In the genomic region with DNA sequence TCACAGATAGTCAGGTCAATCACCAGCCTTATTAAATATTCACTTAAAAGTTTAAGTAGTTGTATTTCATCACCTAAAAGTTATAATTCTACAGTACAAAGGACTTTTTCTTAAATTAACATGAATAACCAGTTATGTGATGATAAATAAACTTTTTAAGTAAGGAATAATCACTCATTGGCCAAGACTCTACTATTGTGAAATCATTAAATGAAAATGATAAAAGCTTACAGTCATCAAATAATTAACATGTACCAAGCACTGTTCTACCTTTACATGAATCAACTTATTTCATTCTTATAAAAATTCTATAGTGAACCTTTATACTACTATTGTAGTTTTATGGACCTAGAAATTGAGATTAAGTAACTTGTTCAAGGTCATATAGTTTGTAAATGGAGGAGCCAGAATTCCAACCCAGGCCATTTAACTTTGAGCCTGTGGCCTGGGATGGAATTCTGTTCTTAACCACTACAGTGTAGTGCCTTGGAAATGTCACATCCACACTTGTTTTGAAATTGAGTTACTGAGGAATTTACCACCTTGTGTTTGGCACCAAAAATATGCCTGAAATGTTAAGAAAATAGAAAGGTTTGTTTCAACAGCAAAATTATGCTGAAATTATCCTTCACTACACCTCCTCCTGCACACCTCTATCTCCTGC, we compare ENCODE assay signal across 23 cellular contexts. TPM values are rescaled to one million over a fixed set of nuclear protein-coding genes. Genes with fewer than 3 reads are reported as not detected.
DNase-seq lines count a peak whose midpoint lies in the region; ATAC-seq, FAIRE-seq and TF ChIP-seq lines count a peak whose summit lies in the region.
"Had no signal": no experiment of that assay in that cellular context is flagged by ENCODE, and none has a peak within 500 bp of the region (broad histone marks: within the 10 kb centered on the region; RNA-seq: fewer than 3 reads in every experiment).

No MANE protein-coding gene starts in this region.

- H3K4me1 ChIP-seq in A549, result no peaks in the 10 kb centered on the region; the same call in 2 of the 3 replicates
- no peaks in the 10 kb centered on the region for H3K4me1 ChIP-seq in trophoblast cell (ENCODE audit: control insufficient read depth in 1 of 2, insufficient read depth in 2 of 2, low read length in 2 of 2)
- no peaks in the 10 kb centered on the region for H3K4me1 ChIP-seq in breast epithelium
- H3K4me1 ChIP-seq: SJSA1 had no signal

- no peaks in the 10 kb centered on the region for H3K27me3 ChIP-seq in trophoblast cell (ENCODE audit: insufficient read depth, low read length)
- no peaks in the 10 kb centered on the region for H3K27me3 ChIP-seq in breast epithelium
- H3K27me3 ChIP-seq: SJSA1 had no signal

- no peak overlapping the region for H4K8ac ChIP-seq in trophoblast cell (ENCODE audit: low read depth, low read length)

- TF ChIP-seq CTCF in A549 (IDR thresholded peaks at IDR 0.05) (no peak), breast epithelium (IDR thresholded peaks at IDR 0.05) (no peak)

- H3K79me1 ChIP-seq in trophoblast cell (ENCODE audit: low read length), result no peaks in the 10 kb centered on the region

- POLR2A ChIA-PET in A549 (lab: Yijun Ruan, JAX), result no interaction called here

- H3K9me3 Mint-ChIP-seq in dendritic cell treated with granulocyte-macrophage colony-stimulating factor and Interleukin-4, amounts not matched to agents 40 ng/mL and 50 ng/mL, for 4 days, result peaks cover 7% of the 10 kb centered on the region

- H3K9ac ChIP-seq in trophoblast cell (ENCODE audit: low read length), result no peak overlapping the region

- no peaks in the 10 kb centered on the region for H3K79me2 ChIP-seq in trophoblast cell (ENCODE audit: control insufficient read depth, insufficient read depth, low read length, poor library complexity)

- H3K4me2 ChIP-seq in A549 (no peak overlapping the region), trophoblast cell (ENCODE audit: low read length) (no peak overlapping the region)

- no peak overlapping the region for H2AK5ac ChIP-seq in trophoblast cell (ENCODE audit: low read length)

- H3K18ac ChIP-seq in trophoblast cell (ENCODE audit: low read length), result no peak overlapping the region

- H3K23ac ChIP-seq in trophoblast cell (ENCODE audit: low read length), result no peak overlapping the region

- no peak overlapping the region for H2BK5ac ChIP-seq in trophoblast cell (ENCODE audit: low read depth, low read length, poor library complexity)

- H2BK120ac ChIP-seq in trophoblast cell (ENCODE audit: insufficient read depth, low read length, poor library complexity), result no peak overlapping the region

- no peak overlapping the region for H3K4me3 ChIP-seq in A549
- H3K4me3 ChIP-seq in trophoblast cell (ENCODE audit: low read depth, low read length), result no peak overlapping the region
- H3K4me3 ChIP-seq in breast epithelium, result no peak overlapping the region
- H3K4me3 ChIP-seq: SJSA1 had no signal

- CTCF ChIA-PET in A549 (lab: Yijun Ruan, JAX), result no interaction called here

- TF ChIP-seq EP300 in A549 (IDR thresholded peaks at IDR 0.05), result no peak

- no peak overlapping the region for H4K12ac ChIP-seq in trophoblast cell (ENCODE audit: low read depth, low read length)

- H3K4ac ChIP-seq in trophoblast cell (ENCODE audit: low read depth, low read length), result no peak overlapping the region

- H3K36me3 Mint-ChIP-seq in dendritic cell treated with granulocyte-macrophage colony-stimulating factor and Interleukin-4, amounts not matched to agents 40 ng/mL and 50 ng/mL, for 4 days (ENCODE audit: low read depth), result no peaks in the 10 kb centered on the region
- H3K36me3 Mint-ChIP-seq: CD4-positive, alpha-beta memory T cell had no signal

- H3K27me3 Mint-ChIP-seq in dendritic cell treated with granulocyte-macrophage colony-stimulating factor and Interleukin-4, amounts not matched to agents 40 ng/mL and 50 ng/mL, for 4 days, result no peaks in the 10 kb centered on the region
- H3K27me3 Mint-ChIP-seq: CD4-positive, alpha-beta memory T cell had no signal

- H2BK12ac ChIP-seq in trophoblast cell (ENCODE audit: low read length), result no peak overlapping the region

- H3K4me3 Mint-ChIP-seq in dendritic cell treated with granulocyte-macrophage colony-stimulating factor and Interleukin-4, amounts not matched to agents 40 ng/mL and 50 ng/mL, for 4 days, result no peak overlapping the region
- H3K4me3 Mint-ChIP-seq: CD4-positive, alpha-beta memory T cell had no signal

- H4K91ac ChIP-seq in trophoblast cell (ENCODE audit: low read depth, low read length), result no peak overlapping the region

- no peak overlapping the region for H2AFZ ChIP-seq in trophoblast cell (ENCODE audit: insufficient read depth, low read length, poor library complexity)

- H3K36me3 ChIP-seq in trophoblast cell (ENCODE audit: control insufficient read depth in 1 of 2, insufficient read depth in 2 of 2, low read length in 2 of 2), result peaks cover 0 to 2% of the 10 kb centered on the region in 2 experiments
- H3K36me3 ChIP-seq in breast epithelium, result no peaks in the 10 kb centered on the region
- H3K36me3 ChIP-seq: SJSA1 had no signal

- peaks cover 16% of the 10 kb centered on the region for H3K4me1 Mint-ChIP-seq in dendritic cell treated with granulocyte-macrophage colony-stimulating factor and Interleukin-4, amounts not matched to agents 40 ng/mL and 50 ng/mL, for 4 days (ENCODE audit: low read depth)
- H3K4me1 Mint-ChIP-seq: CD4-positive, alpha-beta memory T cell had no signal

- no peak for TF ChIP-seq RAD21 in A549 (conservative IDR thresholded peaks at IDR 0.05 in 1 of 2, IDR thresholded peaks at IDR 0.05 in 1 of 2)

- H3K27ac ChIP-seq in A549 (no peak overlapping the region), trophoblast cell (ENCODE audit: low read depth, low read length) (no peak overlapping the region), breast epithelium (no peak overlapping the region)
- H3K27ac ChIP-seq: SJSA1 had no signal

- no peak for TF ChIP-seq POLR2A in A549 (IDR thresholded peaks at IDR 0.05; ENCODE audit: low read length)
- no peak for TF ChIP-seq POLR2A in breast epithelium (IDR thresholded peaks at IDR 0.05)

- no peaks in the 10 kb centered on the region for H3K9me3 ChIP-seq in A549
- peaks cover 5% of the 10 kb centered on the region for H3K9me3 ChIP-seq in trophoblast cell (ENCODE audit: insufficient read depth, low read depth, low read length)
- H3K9me3 ChIP-seq in breast epithelium, result peaks cover 4 to 9% of the 10 kb centered on the region in 2 donors
- H3K9me3 ChIP-seq: SJSA1 had no signal

- no peak overlapping the region for H3K14ac ChIP-seq in trophoblast cell (ENCODE audit: low read length)

- peak overlapping the region; percentile 90 for H3K27ac Mint-ChIP-seq in dendritic cell treated with granulocyte-macrophage colony-stimulating factor and Interleukin-4, amounts not matched to agents 40 ng/mL and 50 ng/mL, for 4 days
- H3K27ac Mint-ChIP-seq: CD4-positive, alpha-beta memory T cell had no signal

- FAIRE-seq in A549 (lab: Jason Lieb, UNC), result peak; percentile 65
- FAIRE-seq: G401.6, GM12891 had no signal

- ATAC-seq in A549, result no peak

- no peak for DNase-seq in A549 (ENCODE audit: low read depth in 1 of 2, low spot score in 1 of 2)
- DNase-seq in GM04503 (ENCODE audit: low read depth), result peak; percentile 7
- DNase-seq in amniotic epithelial cell (ENCODE audit: low read depth), result peak; percentile 11
- DNase-seq in iPS-NIHi7 (ENCODE audit: extremely low spot score), result no peak
- no peak for DNase-seq in trophoblast cell
- DNase-seq in activated CD4-positive, CD25-positive, alpha-beta regulatory T cell (lab: John Stamatoyannopoulos, UW), result no peak
- DNase-seq in breast epithelium (ENCODE audit: low spot score in 2 of 2), result no peak
- DNase-seq: 8988T; C1 segment of cervical spinal cord; CD4-positive, alpha-beta memory T cell; COR-L47; DMS53; KG1; MM.1S; NCI-H2029; NCI-H446 treated with DMSO at 0.1 percent for 48 hours; NCI-H526 treated with DMSO at 0.1 percent for 48 hours; Right ventricle myocardium superior; RPMI8226 had no signal

- intact Hi-C loops in dendritic cell treated with granulocyte-macrophage colony-stimulating factor and Interleukin-4, amounts not matched to agents 40 ng/mL and 50 ng/mL, for 4 days (cut with micrococcal nuclease), result no loop called here
- intact Hi-C loops in breast epithelium (cut with DNase I; ENCODE audit: low total_unique reads), result loop anchor here (10.0 kb wide), 1 partner anchor 1141 kb away; a partner anchor contains a TSS

TF ChIP-seq in A549, 52 proteins besides CTCF, POLR2A, EP300 and RAD21 (continues in another document):
- TF ChIP-seq RFX5 (IDR thresholded peaks at IDR 0.05), result no peak
- no peak for TF ChIP-seq ZC3H11A (IDR thresholded peaks at IDR 0.05)
- no peak for TF ChIP-seq HDAC2 (IDR thresholded peaks at IDR 0.05)
- TF ChIP-seq HOXB5 (CRISPR knock-in tag; IDR thresholded peaks at IDR 0.05), result no peak
- TF ChIP-seq, protein P1, sequence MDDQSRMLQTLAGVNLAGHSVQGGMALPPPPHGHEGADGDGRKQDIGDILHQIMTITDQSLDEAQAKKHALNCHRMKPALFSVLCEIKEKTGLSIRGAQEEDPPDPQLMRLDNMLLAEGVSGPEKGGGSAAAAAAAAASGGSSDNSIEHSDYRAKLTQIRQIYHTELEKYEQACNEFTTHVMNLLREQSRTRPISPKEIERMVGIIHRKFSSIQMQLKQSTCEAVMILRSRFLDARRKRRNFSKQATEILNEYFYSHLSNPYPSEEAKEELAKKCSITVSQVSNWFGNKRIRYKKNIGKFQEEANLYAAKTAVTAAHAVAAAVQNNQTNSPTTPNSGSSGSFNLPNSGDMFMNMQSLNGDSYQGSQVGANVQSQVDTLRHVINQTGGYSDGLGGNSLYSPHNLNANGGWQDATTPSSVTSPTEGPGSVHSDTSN (IDR thresholded peaks at IDR 0.05), result no peak
- TF ChIP-seq JUNB (IDR thresholded peaks at IDR 0.05), result no peak
- no peak for TF ChIP-seq HOXB13 (CRISPR knock-in tag; IDR thresholded peaks at IDR 0.05; ENCODE audit: low read depth)
- TF ChIP-seq ZSCAN20 (CRISPR knock-in tag; IDR thresholded peaks at IDR 0.05), result no peak
- TF ChIP-seq MAFK (IDR thresholded peaks at IDR 0.05; ENCODE audit: partially characterized antibody), result no peak

RNA-seq across cellular contexts. Expression of a gene that starts 32.8 kb away (rescaled TPM):
- polyA plus RNA-seq in A549 (2011; rRNA removed) (48.3 and 66.7 TPM in 2 replicates), A549 (2017; fragmentation: RNase III; extraction: RNeasy Plus Mini Kit Qiagen cat#74134 plus additional on column Dnase treatment) (43.5 to 50.1 TPM (median 43.8 TPM) in 3 replicates)
- polyA plus RNA-seq in A549 (2012; cell fraction: cytosol; rRNA removed), result 46.7 and 47.7 TPM in 2 replicates
- 20.2 and 27.2 TPM in 2 replicates for polyA plus RNA-seq in A549 (2012; cell fraction: nucleus; rRNA removed)
- 28.4 and 32.2 TPM in 2 replicates for polyA minus RNA-seq in A549 (2011; rRNA and poly(A)+ RNA removed)
- 53.2 and 53.8 TPM in 2 replicates for polyA plus RNA-seq in trophoblast cell (2013)
- 10 to 100 TPM; 13.0 to 23.9 (median 18.0) TPM for total RNA-seq in breast epithelium

RNA-seq across cellular contexts. Expression of a gene that starts 41.4 kb away (rescaled TPM):
- polyA plus RNA-seq in A549 (2011; rRNA removed), result 31.2 and 37.0 TPM in 2 replicates
- polyA plus RNA-seq in A549 (2012; cell fraction: cytosol; rRNA removed), result 10.5 and 11.3 TPM in 2 replicates
- polyA plus RNA-seq in A549 (2012; cell fraction: nucleus; rRNA removed), result 11.7 and 17.2 TPM in 2 replicates
- 22.1 to 25.1 TPM (median 24.1 TPM) in 3 replicates for polyA plus RNA-seq in A549 (2017; fragmentation: RNase III; extraction: RNeasy Plus Mini Kit Qiagen cat#74134 plus additional on column Dnase treatment)
- polyA minus RNA-seq in A549 (2011; rRNA and poly(A)+ RNA removed), result 19.6 and 20.0 TPM in 2 replicates
- polyA plus RNA-seq in trophoblast cell (2013), result 31.5 and 32.4 TPM in 2 replicates
- 10 to 100 TPM; 13.8 to 30.4 (median 22.6) TPM for total RNA-seq in breast epithelium

Comparison
In these comparisons a context has a peak if more than half of its experiments do, and no peak if none do; other contexts are left out.
1. DNase-seq: peak in GM04503 (single experiment) and amniotic epithelial cell (single experiment); none in A549 (0 of 2), iPS-NIHi7 (single experiment), trophoblast cell (0 of 2), activated CD4-positive, CD25-positive, alpha-beta regulatory T cell (0 of 4) and breast epithelium (0 of 2).